34 cellular contexts compared by ENCODE assay signal in the genomic region with DNA sequence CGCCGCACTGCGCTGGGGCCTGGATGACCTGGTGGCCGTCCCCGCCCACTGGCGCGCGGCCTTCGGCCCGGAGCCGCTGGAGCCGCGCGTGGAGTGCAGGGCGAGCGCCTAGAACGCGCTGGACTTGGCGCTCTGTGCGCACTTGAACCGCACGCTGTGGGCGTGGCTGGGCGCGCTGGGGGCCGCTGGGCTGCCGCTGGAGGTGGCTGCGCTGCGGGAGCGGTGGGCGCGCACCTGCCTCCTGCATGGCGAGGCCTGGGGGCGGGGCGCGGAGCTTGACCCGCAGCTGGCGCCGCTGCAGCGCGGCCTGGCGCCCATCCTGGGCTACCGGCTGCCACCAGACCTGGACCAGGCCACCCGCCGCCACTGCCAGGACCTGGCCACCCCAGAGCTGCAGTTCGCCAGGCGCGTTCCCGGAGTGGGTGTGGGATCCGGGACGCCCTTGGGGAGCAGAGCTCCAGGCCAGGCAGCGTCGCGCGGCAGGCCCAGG. TPM values are rescaled to one million over a fixed set of nuclear protein-coding genes. Genes with fewer than 3 reads are reported as not detected.
DNase-seq lines count a peak whose midpoint lies in the region; ATAC-seq and TF ChIP-seq lines count a peak whose summit lies in the region.
"Had no signal": no experiment of that assay in that cellular context is flagged by ENCODE, and none has a peak within 500 bp of the region (broad histone marks: within the 10 kb centered on the region; RNA-seq: fewer than 3 reads in every experiment).

No MANE protein-coding gene starts in this region.

- H3K27ac ChIP-seq in skeletal muscle tissue (ENCODE audit: low read depth, low read length) (no peak overlapping the region), uterus (no peak overlapping the region)
- H3K27ac ChIP-seq: body of pancreas, esophagus squamous epithelium, heart left ventricle, SJSA1, vagina had no signal

- intact Hi-C loops in uterus (cut with DNase I; ENCODE audit: low total_unique reads) = no loop called here

- peak; percentile 43 for DNase-seq in activated CD8-positive, alpha-beta memory T cell treated with anti-CD3 and anti-CD28 coated beads, Interleukin-2, amount 50 U/mL, for 48 hours
- no peak for DNase-seq in activated CD8-positive, alpha-beta memory T cell treated with anti-CD3 and anti-CD28 coated beads, Interleukin-2, amount 10 ng/mL, durations not matched to agents 7 days and 5 days
- DNase-seq in NCI-H69 (lab: John Stamatoyannopoulos, UW) = peak; percentile 18
- DNase-seq in islet precursor cell = peak; percentile 46
- DNase-seq in OCI-M2 (lab: John Stamatoyannopoulos, UW; ENCODE audit: unreplicated experiment) = no peak
- DNase-seq in uterus = no peak
- DNase-seq: activated CD4-positive, alpha-beta memory T cell treated with anti-CD3 and anti-CD28 coated beads for 36 hours; activated naive CD4-positive, alpha-beta T cell treated with anti-CD3 and anti-CD28 coated beads, Interleukin-2, amount 50 U/mL, for 16 hours; CD4-positive, alpha-beta memory T cell; cerebellar nuclear complex; dermis blood vessel endothelial cell; DMS 273 treated with DMSO at 0.1 percent for 48 hours; EL; esophagus squamous epithelium; foreskin melanocyte; mesenchymal stem cell; MM.1S; NCI-H1105 treated with DMSO at 0.1 percent for 48 hours; NCI-H774; nephron progenitor cell; stimulated activated CD4-positive, alpha-beta T cell treated with anti-CD3 and anti-CD28 coated beads, Interleukin-1b, Interleukin-23, amount 100 ng/mL, for 48 hours; stimulated activated naive CD8-positive, alpha-beta T cell treated with anti-CD3 and anti-CD28 coated beads, Interleukin-15, amount 100 ng/mL, for 72 hours; T-helper 1 cell had no signal

- H3K9me3 ChIP-seq in skeletal muscle tissue (ENCODE audit: control insufficient read depth in 3 of 3, low read length in 3 of 3) (no peaks in the 10 kb centered on the region), uterus (no peaks in the 10 kb centered on the region)
- H3K9me3 ChIP-seq: body of pancreas, esophagus squamous epithelium, heart left ventricle, SJSA1, vagina had no signal

- H3K9me3 Mint-ChIP-seq in activated CD8-positive, alpha-beta memory T cell treated with anti-CD3 and anti-CD28 coated beads, Interleukin-2, amount 10 ng/mL, durations not matched to agents 7 days and 5 days (ENCODE audit: low read depth) = no peaks in the 10 kb centered on the region
- H3K9me3 Mint-ChIP-seq: activated CD4-positive, alpha-beta memory T cell treated with anti-CD3 and anti-CD28 coated beads for 36 hours; activated T-helper 17 cell treated with anti-CD3 and anti-CD28 coated beads, Interleukin-2, amount 50 U/mL, for 72 hours; CD4-positive, alpha-beta memory T cell; nephron progenitor cell; stimulated activated naive CD8-positive, alpha-beta T cell treated with anti-CD3 and anti-CD28 coated beads, Interleukin-15, amount 100 ng/mL, for 72 hours had no signal

- H3K27ac Mint-ChIP-seq in activated CD8-positive, alpha-beta memory T cell treated with anti-CD3 and anti-CD28 coated beads, Interleukin-2, amount 10 ng/mL, durations not matched to agents 7 days and 5 days = no peak overlapping the region
- H3K27ac Mint-ChIP-seq: activated CD4-positive, alpha-beta memory T cell treated with anti-CD3 and anti-CD28 coated beads for 36 hours; activated T-helper 17 cell treated with anti-CD3 and anti-CD28 coated beads, Interleukin-2, amount 50 U/mL, for 72 hours; B cell; CD4-positive, alpha-beta memory T cell; nephron progenitor cell; stimulated activated naive CD8-positive, alpha-beta T cell treated with anti-CD3 and anti-CD28 coated beads, Interleukin-15, amount 100 ng/mL, for 72 hours had no signal

- no peak for ATAC-seq in activated CD8-positive, alpha-beta memory T cell treated with anti-CD3 and anti-CD28 coated beads, Interleukin-2, amount 10 ng/mL, durations not matched to agents 7 days and 5 days
- ATAC-seq in HG03095 (IDR thresholded peaks at IDR 0.05; ENCODE audit: unreplicated experiment) = no peak
- ATAC-seq: activated T-helper 17 cell treated with anti-CD3 and anti-CD28 coated beads, Interleukin-2, amount 50 U/mL, for 72 hours; body of pancreas; right cardiac atrium; stimulated activated naive CD8-positive, alpha-beta T cell treated with anti-CD3 and anti-CD28 coated beads, Interleukin-15, amount 100 ng/mL, for 72 hours had no signal

- H3K36me3 ChIP-seq in skeletal muscle tissue (ENCODE audit: control insufficient read depth in 3 of 3, insufficient read depth in 3 of 3, low read length in 3 of 3) (no peaks in the 10 kb centered on the region), uterus (no peaks in the 10 kb centered on the region)
- H3K36me3 ChIP-seq: esophagus squamous epithelium, heart left ventricle, SJSA1, vagina had no signal

- H3K4me1 Mint-ChIP-seq in activated CD8-positive, alpha-beta memory T cell treated with anti-CD3 and anti-CD28 coated beads, Interleukin-2, amount 10 ng/mL, durations not matched to agents 7 days and 5 days = no peaks in the 10 kb centered on the region
- H3K4me1 Mint-ChIP-seq: activated T-helper 17 cell treated with anti-CD3 and anti-CD28 coated beads, Interleukin-2, amount 50 U/mL, for 72 hours; B cell; CD4-positive, alpha-beta memory T cell; stimulated activated naive CD8-positive, alpha-beta T cell treated with anti-CD3 and anti-CD28 coated beads, Interleukin-15, amount 100 ng/mL, for 72 hours had no signal

- H3K27me3 Mint-ChIP-seq in activated CD8-positive, alpha-beta memory T cell treated with anti-CD3 and anti-CD28 coated beads, Interleukin-2, amount 10 ng/mL, durations not matched to agents 7 days and 5 days = peaks cover 49% of the 10 kb centered on the region

- H3K27me3 ChIP-seq in skeletal muscle tissue (ENCODE audit: control insufficient read depth in 3 of 3, insufficient read depth in 3 of 3, low read length in 3 of 3) (no peaks in the 10 kb centered on the region), uterus (no peaks in the 10 kb centered on the region)
- H3K27me3 ChIP-seq: body of pancreas had no signal

- H3K4me3 Mint-ChIP-seq in activated CD8-positive, alpha-beta memory T cell treated with anti-CD3 and anti-CD28 coated beads, Interleukin-2, amount 10 ng/mL, durations not matched to agents 7 days and 5 days = no peak overlapping the region
- H3K4me3 Mint-ChIP-seq: activated CD4-positive, alpha-beta memory T cell treated with anti-CD3 and anti-CD28 coated beads for 36 hours; activated T-helper 17 cell treated with anti-CD3 and anti-CD28 coated beads, Interleukin-2, amount 50 U/mL, for 72 hours; B cell; CD4-positive, alpha-beta memory T cell; nephron progenitor cell; stimulated activated naive CD8-positive, alpha-beta T cell treated with anti-CD3 and anti-CD28 coated beads, Interleukin-15, amount 100 ng/mL, for 72 hours had no signal

- H3K4me1 ChIP-seq in skeletal muscle tissue (ENCODE audit: control insufficient read depth in 3 of 3, insufficient read depth in 3 of 3, low read length in 3 of 3) = peaks cover 3 to 10% (median 9%) of the 10 kb centered on the region in 3 donors
- no peaks in the 10 kb centered on the region for H3K4me1 ChIP-seq in uterus
- H3K4me1 ChIP-seq: SJSA1, vagina had no signal

- no peaks in the 10 kb centered on the region for H3K36me3 Mint-ChIP-seq in activated CD8-positive, alpha-beta memory T cell treated with anti-CD3 and anti-CD28 coated beads, Interleukin-2, amount 10 ng/mL, durations not matched to agents 7 days and 5 days
- H3K36me3 Mint-ChIP-seq: activated CD4-positive, alpha-beta memory T cell treated with anti-CD3 and anti-CD28 coated beads for 36 hours; CD4-positive, alpha-beta memory T cell had no signal

- peak overlapping the region in 1 of 3 donors; percentile 16 for H3K9ac ChIP-seq in skeletal muscle tissue (ENCODE audit: low read depth in 1 of 3, low read length in 3 of 3)

- no peak for TF ChIP-seq POLR2A in uterus (IDR thresholded peaks at IDR 0.05)

- H3K4me3 ChIP-seq in skeletal muscle tissue (ENCODE audit: low read length in 3 of 3) = peak overlapping the region in 2 of 3 donors; percentile 43 to 54
- no peak overlapping the region for H3K4me3 ChIP-seq in uterus
- H3K4me3 ChIP-seq: body of pancreas, esophagus squamous epithelium, SJSA1, vagina had no signal

- CTCF ChIA-PET in activated CD8-positive, alpha-beta memory T cell treated with anti-CD3 and anti-CD28 coated beads, Interleukin-2, amount 10 ng/mL, durations not matched to agents 7 days and 5 days (lab: Charles Lee) = no interaction called here

- no peak for TF ChIP-seq CTCF in uterus (IDR thresholded peaks at IDR 0.05)

RNA-seq across cellular contexts. Expression of a gene that starts 9.9 kb away (rescaled TPM):
- not detected for total RNA-seq in activated CD8-positive, alpha-beta memory T cell treated with anti-CD3 and anti-CD28 coated beads, Interleukin-2, amount 10 ng/mL, durations not matched to agents 7 days and 5 days
- total RNA-seq in skeletal muscle tissue (not detected), uterus (not detected)
- total RNA-seq: activated CD4-positive, alpha-beta memory T cell treated with anti-CD3 and anti-CD28 coated beads for 36 hours; activated T-helper 17 cell treated with anti-CD3 and anti-CD28 coated beads, Interleukin-2, amount 50 U/mL, for 72 hours; B cell; CD4-positive, alpha-beta memory T cell; dermis blood vessel endothelial cell; esophagus squamous epithelium; H4; heart left ventricle; right cardiac atrium; RPMI7951; SJSA1; vagina had no signal

RNA-seq across cellular contexts. Expression of a gene that starts 18.9 kb away (rescaled TPM):
- total RNA-seq in activated CD8-positive, alpha-beta memory T cell treated with anti-CD3 and anti-CD28 coated beads, Interleukin-2, amount 10 ng/mL, durations not matched to agents 7 days and 5 days = not detected
- total RNA-seq in skeletal muscle tissue (not detected), uterus (not detected)
- total RNA-seq: activated CD4-positive, alpha-beta memory T cell treated with anti-CD3 and anti-CD28 coated beads for 36 hours; activated T-helper 17 cell treated with anti-CD3 and anti-CD28 coated beads, Interleukin-2, amount 50 U/mL, for 72 hours; B cell; CD4-positive, alpha-beta memory T cell; dermis blood vessel endothelial cell; esophagus squamous epithelium; H4; heart left ventricle; right cardiac atrium; RPMI7951; SJSA1; vagina had no signal

RNA-seq across cellular contexts. Expression of a gene that starts 47.5 kb away (rescaled TPM):
- 10 to 100 TPM; 14.4 to 35.4 TPM for total RNA-seq in activated CD8-positive, alpha-beta memory T cell treated with anti-CD3 and anti-CD28 coated beads, Interleukin-2, amount 10 ng/mL, durations not matched to agents 7 days and 5 days
- total RNA-seq in skeletal muscle tissue (1.0 TPM), uterus (1 to 10 TPM in 2 of 4 donors, under 1 TPM in 1, not detected in 1; 0.51 to 7.9 (median 1.7) TPM)

Comparison
In these comparisons a context has a peak if more than half of its experiments do, and no peak if none do; other contexts are left out.
1. DNase-seq: peak in activated CD8-positive, alpha-beta memory T cell treated with anti-CD3 and anti-CD28 coated beads, Interleukin-2, amount 50 U/mL, for 48 hours (single experiment), NCI-H69 (single experiment) and islet precursor cell (single experiment); none in activated CD8-positive, alpha-beta memory T cell treated with anti-CD3 and anti-CD28 coated beads, Interleukin-2, amount 10 ng/mL, durations not matched to agents 7 days and 5 days (single experiment), OCI-M2 (single experiment) and uterus (0 of 2).
2. H3K4me3 ChIP-seq: peak in skeletal muscle tissue (2 of 3); none in uterus (0 of 2).